10 cellular contexts compared by ENCODE assay signal in genomic region chr10:73650537-73651331, GRCh38.
A peak's percentile ranks its signal among the peaks of the same experiment; 100 is the strongest.
DNase-seq lines count a peak whose midpoint lies in the region; ATAC-seq lines count a peak whose summit lies in the region.
"Had no signal": no experiment of that assay in that cellular context is flagged by ENCODE, and none has a peak within 500 bp of the region (broad histone marks: within the 10 kb centered on the region; RNA-seq: fewer than 3 reads in every experiment).

No MANE protein-coding gene starts in this region.

- no peak overlapping the region for H3K9ac ChIP-seq in BLaER1

- ATAC-seq in GM21423 (IDR thresholded peaks at IDR 0.05; ENCODE audit: unreplicated experiment) = peak; percentile 45
- ATAC-seq in GM18517 (IDR thresholded peaks at IDR 0.05; ENCODE audit: unreplicated experiment) = no peak
- ATAC-seq in GM18867 (IDR thresholded peaks at IDR 0.05; ENCODE audit: unreplicated experiment) = no peak
- ATAC-seq: HCT116 had no signal

- DNase-seq in SIG-M5 (lab: John Stamatoyannopoulos, UW) (peak; percentile 70), iris pigment epithelial cell (ENCODE audit: low read depth) (peak; percentile 77), NCI-H446 treated with DMSO at 0.1 percent for 48 hours (lab: John Stamatoyannopoulos, UW) (no peak), NCI-H510A (lab: John Stamatoyannopoulos, UW) (no peak)
- DNase-seq: WERI-Rb-1 had no signal

- H3K27ac ChIP-seq in BLaER1 = peak overlapping the region; percentile 60
- H3K27ac ChIP-seq: WERI-Rb-1 had no signal

- peak overlapping the region; percentile 38 for H3K4me3 ChIP-seq in BLaER1

- no peaks in the 10 kb centered on the region for H3K9me3 ChIP-seq in BLaER1

- peaks cover 78% of the 10 kb centered on the region for H3K4me1 ChIP-seq in BLaER1

- H3K4me2 ChIP-seq in BLaER1 = peak overlapping the region; percentile 85

- H4K20me1 ChIP-seq in BLaER1 = no peaks in the 10 kb centered on the region

- no peaks in the 10 kb centered on the region for H3K36me3 ChIP-seq in BLaER1
- H3K36me3 ChIP-seq: WERI-Rb-1 had no signal

- H3K27me3 ChIP-seq in BLaER1 = no peaks in the 10 kb centered on the region; the same call in 1 of the 2 replicates

Comparison
In these comparisons a context has a peak if more than half of its experiments do, and no peak if none do; other contexts are left out.
1. DNase-seq: peak in SIG-M5 (single experiment) and iris pigment epithelial cell (single experiment); none in NCI-H446 treated with DMSO at 0.1 percent for 48 hours (single experiment) and NCI-H510A (single experiment).